Comparison of ENCODE assay signal across 23 cellular contexts in genomic region chr4:99540287-99540939, GRCh38. TPM values are rescaled to one million over a fixed set of nuclear protein-coding genes. Genes with fewer than 3 reads are reported as not detected.
"Had no signal": no experiment of that assay in that cellular context is flagged by ENCODE, and none has a peak within 500 bp of the region (broad histone marks: within the 10 kb centered on the region; RNA-seq: fewer than 3 reads in every experiment).

No MANE protein-coding gene starts in this region.

- H3K9me3 ChIP-seq: lower lobe of right lung, ovary, vagina had no signal

- H3K9me3 Mint-ChIP-seq: activated B cell treated with CpG ODN at 0.5 μM for 24 hours had no signal

- H3K36me3 ChIP-seq: lower lobe of right lung, ovary, transverse colon, vagina had no signal

- H3K27ac ChIP-seq: foreskin keratinocyte, lower lobe of right lung, ovary, transverse colon, vagina had no signal

- DNase-seq: activated B cell treated with CpG ODN at 0.5 μM for 24 hours; activated CD4-positive, alpha-beta T cell treated with anti-CD3 and anti-CD28 coated beads for 48 hours; activated CD8-positive, alpha-beta T cell treated with anti-CD3 and anti-CD28 coated beads for 36 hours; activated gamma-delta T cell; activated naive CD8-positive, alpha-beta T cell treated with anti-CD3 and anti-CD28 coated beads for 36 hours; activated T-cell treated with anti-CD3 and anti-CD28 coated beads, Interleukin-2, amount 50 U/mL, for 48 hours; amygdala; cortex of kidney; effector CD8-positive, alpha-beta T cell; foreskin keratinocyte; lower lobe of right lung; midbrain; ovary; stimulated activated CD4-positive, alpha-beta T cell treated with anti-CD3 and anti-CD28 coated beads, Interleukin-12 subunit alpha, Interleukin-12 subunit beta, amount 100 ng/mL, for 4 hours; stimulated activated CD4-positive, alpha-beta T cell treated with anti-CD3 and anti-CD28 coated beads, Interleukin-2, amount 100 ng/mL, for 24 hours; substantia nigra; transverse colon had no signal

- H3K27me3 ChIP-seq: ovary, transverse colon, vagina had no signal

- H3K36me3 Mint-ChIP-seq: brain had no signal

- H3K4me1 Mint-ChIP-seq: activated B cell treated with CpG ODN at 0.5 μM for 24 hours, neural crest cell had no signal

- H3K27ac Mint-ChIP-seq: activated B cell treated with CpG ODN at 0.5 μM for 24 hours; activated CD8-positive, alpha-beta T cell treated with anti-CD3 and anti-CD28 coated beads for 36 hours; activated naive CD8-positive, alpha-beta T cell treated with anti-CD3 and anti-CD28 coated beads for 36 hours; brain; T-helper 2 cell treated with Interferon-gamma antibody and Interleukin-4, amounts not matched to agents 5 μg/mL and 100 μg/mL, for 36 hours had no signal

- H3K4me3 Mint-ChIP-seq: activated B cell treated with CpG ODN at 0.5 μM for 24 hours; activated CD8-positive, alpha-beta T cell treated with anti-CD3 and anti-CD28 coated beads for 36 hours; activated naive CD8-positive, alpha-beta T cell treated with anti-CD3 and anti-CD28 coated beads for 36 hours; brain; neural crest cell; T-helper 2 cell treated with Interferon-gamma antibody and Interleukin-4, amounts not matched to agents 5 μg/mL and 100 μg/mL, for 36 hours had no signal

- H3K4me1 ChIP-seq: foreskin keratinocyte, lower lobe of right lung, transverse colon, vagina had no signal

- H3K27me3 Mint-ChIP-seq: activated CD8-positive, alpha-beta T cell treated with anti-CD3 and anti-CD28 coated beads for 36 hours; activated naive CD8-positive, alpha-beta T cell treated with anti-CD3 and anti-CD28 coated beads for 36 hours; brain had no signal

- H3K4me3 ChIP-seq: lower lobe of right lung, ovary, transverse colon, vagina had no signal

RNA-seq across cellular contexts. Expression of gene C4orf17, which starts 29.6 kb away (rescaled TPM):
- total RNA-seq: activated B cell treated with CpG ODN at 0.5 μM for 24 hours; activated CD8-positive, alpha-beta T cell treated with anti-CD3 and anti-CD28 coated beads for 36 hours; activated naive CD8-positive, alpha-beta T cell treated with anti-CD3 and anti-CD28 coated beads for 36 hours; endothelial cell of umbilical vein; foreskin keratinocyte; lower lobe of right lung; myocyte; neural crest cell; ovary; transverse colon; vagina had no signal

RNA-seq across cellular contexts. Expression of gene MTTP, which starts 34.2 kb away (rescaled TPM):
- total RNA-seq: endothelial cell of umbilical vein, vagina had no signal
